Comparison of ENCODE assay signal across 1 cellular context in the genomic region with DNA sequence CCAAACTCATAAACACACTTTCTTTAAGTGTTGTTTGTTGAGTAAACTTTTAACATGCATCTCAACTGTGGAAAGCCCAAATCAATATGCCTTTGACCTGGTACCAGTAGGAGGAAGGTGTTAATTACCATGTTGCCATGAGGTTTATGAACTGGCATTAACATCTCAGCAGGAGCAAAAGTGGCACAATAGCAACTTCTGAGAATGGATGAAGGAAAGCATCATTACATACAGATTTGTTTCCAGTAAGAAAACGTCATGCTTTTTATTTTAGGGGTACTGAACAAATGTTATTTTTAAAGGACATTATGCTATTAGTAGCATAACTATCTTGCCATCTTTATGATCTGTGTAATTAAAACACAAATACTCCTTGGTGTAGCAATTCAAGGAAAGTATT.
TF ChIP-seq lines count a peak whose summit lies in the region.

No MANE protein-coding gene starts in this region.

TF ChIP-seq in HEK293, 187 proteins besides CTCF, POLR2A, EP300 and RAD21 (continued from another document):
- TF ChIP-seq ZEB2 (tag by site-specific recombination; IDR thresholded peaks at IDR 0.05) (0 out of 2 replicates have a peak, but pooled peaks have one; percentile 60), ZNF155 (tag by site-specific recombination; IDR thresholded peaks at IDR 0.05) (no peak), OVOL3 (tag by site-specific recombination; IDR thresholded peaks at IDR 0.05) (no peak)
- TF ChIP-seq, protein P1, sequence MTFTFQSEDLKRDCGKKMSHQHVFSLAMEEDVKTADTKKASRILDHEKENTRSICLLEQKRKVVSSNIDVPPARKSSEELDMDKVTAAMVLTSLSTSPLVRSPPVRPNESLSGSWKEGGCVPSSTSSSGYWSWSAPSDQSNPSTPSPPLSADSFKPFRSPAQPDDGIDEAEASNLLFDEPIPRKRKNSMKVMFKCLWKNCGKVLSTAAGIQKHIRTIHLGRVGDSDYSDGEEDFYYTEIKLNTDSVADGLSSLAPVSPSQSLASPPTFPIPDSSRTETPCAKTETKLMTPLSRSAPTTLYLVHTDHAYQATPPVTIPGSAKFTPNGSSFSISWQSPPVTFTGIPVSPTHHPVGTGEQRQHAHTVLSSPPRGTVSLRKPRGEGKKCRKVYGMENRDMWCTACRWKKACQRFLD (tag by site-specific recombination; IDR thresholded peaks at IDR 0.05): no peak
